ENCODE assay signal across 26 cellular contexts in the genomic region with DNA sequence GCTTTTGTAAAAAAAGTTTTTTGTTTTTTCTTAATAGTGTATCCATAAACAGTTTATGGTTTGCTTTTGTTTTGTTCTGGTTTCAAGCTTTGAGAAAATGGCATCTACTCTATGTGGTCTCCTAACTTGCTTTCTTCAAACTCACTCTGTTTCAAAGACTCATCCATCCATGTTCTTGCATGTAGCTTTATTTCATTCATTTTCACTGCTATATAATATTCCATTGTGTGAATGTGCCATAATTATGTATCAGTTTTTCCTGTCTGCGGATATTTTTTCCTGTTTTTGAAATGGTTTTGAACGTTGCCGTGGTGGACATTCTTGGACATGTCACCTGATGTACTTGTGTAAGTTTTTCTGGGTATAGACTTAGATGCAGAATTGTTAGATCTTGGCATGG. TPM values are rescaled to one million over a fixed set of nuclear protein-coding genes. Genes with fewer than 3 reads are reported as not detected.
"Had no signal": no experiment of that assay in that cellular context is flagged by ENCODE, and none has a peak within 500 bp of the region (broad histone marks: within the 10 kb centered on the region; RNA-seq: fewer than 3 reads in every experiment).

No MANE protein-coding gene starts in this region.

- H3K36me3 ChIP-seq: stomach, thoracic aorta, thyroid gland, tibial artery, transverse colon, upper lobe of left lung, upper lobe of right lung, uterus, vagina had no signal

- H3K9me3 ChIP-seq: stomach, testis, thoracic aorta, thyroid gland, tibial artery, transverse colon, upper lobe of left lung, upper lobe of right lung, uterus, vagina had no signal

- H3K27ac ChIP-seq: stomach, testis, thoracic aorta, thyroid gland, tibial artery, transverse colon, upper lobe of left lung, upper lobe of right lung, uterus, vagina had no signal

- ATAC-seq: stimulated activated effector memory CD8-positive, alpha-beta T cell treated with anti-CD3 and anti-CD28 coated beads, Interleukin-12 subunit alpha, Interleukin-12 subunit beta, amount 100 ng/mL, for 72 hours; stimulated activated memory B cell treated with anti-CD40 and anti-IgM and Interleukin-4, amounts not matched to agents 10 μg/mL and 1 μg/mL and 100 μg/mL, for 72 hours; stimulated activated naive B cell treated with anti-CD40 and anti-IgM and Interleukin-4, amounts not matched to agents 10 μg/mL and 1 μg/mL and 100 μg/mL, for 72 hours; stimulated activated naive CD8-positive, alpha-beta T cell treated with anti-CD3 and anti-CD28 coated beads, Interleukin-15, amount 100 ng/mL, for 72 hours; stimulated activated naive CD8-positive, alpha-beta T cell treated with anti-CD3 and anti-CD28 coated beads, Interleukin-15, Interleukin-2, amounts not matched to agents 100 U/mL and 50 U/mL, for 24 hours; upper lobe of right lung had no signal

- DNase-seq: stimulated activated CD4-positive, alpha-beta T cell treated with anti-CD3 and anti-CD28 coated beads, Interleukin-1b, Interleukin-23, amount 100 ng/mL, for 48 hours; stimulated activated CD4-positive, alpha-beta T cell treated with anti-CD3 and anti-CD28 coated beads, Interleukin-2, amount 100 ng/mL, for 24 hours; stimulated activated CD4-positive, alpha-beta T cell treated with anti-CD3 and anti-CD28 coated beads, Interleukin-2, amount 100 ng/mL, for 48 hours; stimulated activated CD4-positive, alpha-beta T cell treated with anti-CD3 and anti-CD28 coated beads, Interleukin-4, amount 100 ng/mL, for 1 hour; stimulated activated CD4-positive, alpha-beta T cell treated with anti-CD3 and anti-CD28 coated beads, Interleukin-4, amount 100 ng/mL, for 24 hours; stimulated activated CD4-positive, alpha-beta T cell treated with anti-CD3 and anti-CD28 coated beads, Interleukin-4, amount 100 ng/mL, for 4 hours; stimulated activated CD8-positive, alpha-beta memory T cell treated with anti-CD3 and anti-CD28 coated beads, Interleukin-4, amount 100 ng/mL, for 48 hours; stimulated activated naive B cell treated with anti-CD40 and anti-IgM and Interleukin-4, amounts not matched to agents 10 μg/mL and 1 μg/mL and 100 μg/mL, for 72 hours; stimulated activated naive CD4-positive, alpha-beta T cell; stimulated activated naive CD4-positive, alpha-beta T cell treated with Interleukin-2 at 50 U/mL for 16 hours; stimulated activated naive CD8-positive, alpha-beta T cell treated with anti-CD3 and anti-CD28 coated beads, Interleukin-15, amount 100 ng/mL, for 72 hours; stimulated activated naive CD8-positive, alpha-beta T cell treated with anti-CD3 and anti-CD28 coated beads, Interleukin-15, Interleukin-2, amounts not matched to agents 100 U/mL and 50 U/mL, for 24 hours; stomach; substantia nigra; testis; thyroid gland; tibial artery; transverse colon; trophoblast cell; upper lobe of left lung; upper lobe of right lung; uterus had no signal

- H3K27me3 ChIP-seq: testis, thyroid gland, uterus, vagina had no signal

- H3K4me1 ChIP-seq: stomach, testis, thyroid gland, tibial artery, transverse colon, upper lobe of left lung, upper lobe of right lung, uterus, vagina had no signal

- H3K4me3 ChIP-seq: stomach, testis, thoracic aorta, thyroid gland, tibial artery, transverse colon, upper lobe of left lung, upper lobe of right lung, uterus, vagina had no signal

RNA-seq across cellular contexts. Expression of a gene that starts 39.1 kb away (rescaled TPM):
- total RNA-seq: transverse colon had no signal
